In the genomic region with DNA sequence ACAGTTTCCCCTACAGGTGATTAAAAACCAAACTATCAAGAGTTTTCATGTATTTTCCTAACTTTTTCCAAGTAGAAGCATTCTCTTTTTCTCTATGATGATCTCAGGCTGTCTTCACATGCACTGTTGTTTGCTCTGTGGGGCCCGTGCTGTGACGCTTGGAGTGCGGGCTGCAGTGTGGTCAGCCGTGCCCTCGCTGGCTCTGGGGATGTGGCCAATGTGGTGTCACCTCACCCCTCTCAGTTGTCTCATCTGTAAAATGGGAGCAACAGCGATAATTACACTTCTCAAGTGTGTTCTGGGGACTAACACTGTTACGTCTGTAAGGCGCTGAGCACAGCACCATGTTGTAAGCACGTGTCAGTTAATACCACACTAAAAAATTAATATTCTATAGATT, we compare ENCODE assay signal across 27 cellular contexts.
"Had no signal": no experiment of that assay in that cellular context is flagged by ENCODE, and none has a peak within 500 bp of the region (broad histone marks: within the 10 kb centered on the region; RNA-seq: fewer than 3 reads in every experiment).

No MANE protein-coding gene starts in this region.

- H3K9me3 Mint-ChIP-seq: effector memory CD8-positive, alpha-beta T cell; memory B cell; nephron; neural progenitor cell; stimulated activated naive CD8-positive, alpha-beta T cell treated with anti-CD3 and anti-CD28 coated beads, Interleukin-15, amount 100 ng/mL, for 72 hours had no signal

- H3K36me3 ChIP-seq: neural progenitor cell, prostate gland had no signal

- H3K4me3 ChIP-seq: coronary artery, gastrocnemius medialis, lung, neural progenitor cell, prostate gland, right atrium auricular region, smooth muscle cell, thyroid gland, vagina had no signal

- ATAC-seq: effector memory CD8-positive, alpha-beta T cell; esophagus mucosa; left lobe of liver; sciatic nerve; stimulated activated naive CD8-positive, alpha-beta T cell treated with anti-CD3 and anti-CD28 coated beads, Interleukin-15, amount 100 ng/mL, for 72 hours had no signal

- H3K4me2 ChIP-seq: neural progenitor cell, smooth muscle cell had no signal

- H3K4me1 Mint-ChIP-seq: memory B cell; nephron; neural progenitor cell; stimulated activated naive CD8-positive, alpha-beta T cell treated with anti-CD3 and anti-CD28 coated beads, Interleukin-15, amount 100 ng/mL, for 72 hours had no signal

- H2AFZ ChIP-seq: neural progenitor cell, parathyroid adenoma had no signal

- H3K4me1 ChIP-seq: gastrocnemius medialis, neural progenitor cell, parathyroid adenoma, prostate gland, right atrium auricular region, thyroid gland, vagina had no signal

- H3K4me3 Mint-ChIP-seq: effector memory CD8-positive, alpha-beta T cell; memory B cell; nephron; neural progenitor cell; stimulated activated naive CD8-positive, alpha-beta T cell treated with anti-CD3 and anti-CD28 coated beads, Interleukin-15, amount 100 ng/mL, for 72 hours had no signal

- DNase-seq: dermis blood vessel endothelial cell; effector memory CD8-positive, alpha-beta T cell; foreskin fibroblast; gastrocnemius medialis; kidney; stimulated activated CD4-positive, alpha-beta T cell treated with anti-CD3 and anti-CD28 coated beads, Interleukin-12 subunit alpha, Interleukin-12 subunit beta, amount 100 ng/mL, for 4 hours; stimulated activated CD4-positive, alpha-beta T cell treated with anti-CD3 and anti-CD28 coated beads, Interleukin-1b, Interleukin-23, amount 100 ng/mL, for 48 hours; stimulated activated CD4-positive, alpha-beta T cell treated with anti-CD3 and anti-CD28 coated beads, Interleukin-4, amount 100 ng/mL, for 1 hour; stimulated activated CD8-positive, alpha-beta memory T cell treated with anti-CD3 and anti-CD28 coated beads, Interleukin-4, amount 100 ng/mL, for 48 hours; stimulated activated naive CD4-positive, alpha-beta T cell; stimulated activated naive CD8-positive, alpha-beta T cell treated with anti-CD3 and anti-CD28 coated beads, Interleukin-15, amount 100 ng/mL, for 72 hours; thyroid gland; trophoblast cell had no signal

- H3K9me3 ChIP-seq: gastrocnemius medialis, prostate gland, right atrium auricular region, thyroid gland, vagina had no signal

- H3K27me3 ChIP-seq: gastrocnemius medialis, neural progenitor cell, right atrium auricular region, thyroid gland, vagina had no signal

- H3K27ac Mint-ChIP-seq: effector memory CD8-positive, alpha-beta T cell; memory B cell; nephron; neural progenitor cell had no signal

- H3K27me3 Mint-ChIP-seq: effector memory CD8-positive, alpha-beta T cell; memory B cell; stimulated activated naive CD8-positive, alpha-beta T cell treated with anti-CD3 and anti-CD28 coated beads, Interleukin-15, amount 100 ng/mL, for 72 hours had no signal

- H3K27ac ChIP-seq: coronary artery, epithelial cell of prostate, gastrocnemius medialis, neural progenitor cell, parathyroid adenoma, prostate gland, right atrium auricular region, thyroid gland, vagina had no signal

- H3K9ac ChIP-seq: neural progenitor cell, parathyroid adenoma had no signal
